In genomic region chr5:60076746-60077145, GRCh38 we compare ENCODE assay signal across 15 cellular contexts.
A peak's percentile ranks its signal among the peaks of the same experiment; 100 is the strongest.
DNase-seq lines count a peak whose midpoint lies in the region; ATAC-seq and TF ChIP-seq lines count a peak whose summit lies in the region.
"Had no signal": no experiment of that assay in that cellular context is flagged by ENCODE, and none has a peak within 500 bp of the region (broad histone marks: within the 10 kb centered on the region; RNA-seq: fewer than 3 reads in every experiment).

No MANE protein-coding gene starts in this region.

- H3K4me3 Mint-ChIP-seq in natural killer cell treated with Interleukin-12 subunit alpha and Interleukin-12 subunit beta and Interleukin-15 and Interleukin-18, amount 100 ng/mL, for 72 hours: no peak overlapping the region
- no peak overlapping the region for H3K4me3 Mint-ChIP-seq in natural killer cell
- no peak overlapping the region for H3K4me3 Mint-ChIP-seq in endodermal cell
- H3K4me3 Mint-ChIP-seq: CD4-positive, alpha-beta memory T cell; HFFc6 had no signal

- H3K27me3 Mint-ChIP-seq in natural killer cell treated with Interleukin-12 subunit alpha and Interleukin-12 subunit beta and Interleukin-15 and Interleukin-18, amount 100 ng/mL, for 72 hours: no peaks in the 10 kb centered on the region
- no peaks in the 10 kb centered on the region for H3K27me3 Mint-ChIP-seq in natural killer cell (ENCODE audit: low read depth in 2 of 2)
- peaks cover 2% of the 10 kb centered on the region for H3K27me3 Mint-ChIP-seq in endodermal cell (ENCODE audit: insufficient read depth)
- H3K27me3 Mint-ChIP-seq: CD4-positive, alpha-beta memory T cell had no signal

- H3K27ac Mint-ChIP-seq in natural killer cell treated with Interleukin-12 subunit alpha and Interleukin-12 subunit beta and Interleukin-15 and Interleukin-18, amount 100 ng/mL, for 72 hours: no peak overlapping the region
- H3K27ac Mint-ChIP-seq in natural killer cell (no peak overlapping the region), endodermal cell (no peak overlapping the region)
- H3K27ac Mint-ChIP-seq: CD4-positive, alpha-beta memory T cell; HFFc6 had no signal

- H3K4me1 ChIP-seq in endodermal cell (ENCODE audit: control insufficient read depth, insufficient read depth, low read length): no peaks in the 10 kb centered on the region
- H3K4me1 ChIP-seq: A549, BE2C had no signal

- intact Hi-C loops in natural killer cell (cut with micrococcal nuclease): no loop called here
- intact Hi-C loops in posterior vena cava (cut with DNase I): loop anchor here in 1 of 2 donors (1.0 kb wide), 1 partner anchor 15 kb away; no protein-coding TSS in a partner anchor

- H3K9me3 ChIP-seq in endodermal cell (ENCODE audit: control insufficient read depth, low read length): no peaks in the 10 kb centered on the region
- H3K9me3 ChIP-seq: BE2C had no signal

- no peak overlapping the region for H3K27ac ChIP-seq in endodermal cell (ENCODE audit: low read depth, low read length)
- H3K27ac ChIP-seq: A549, C4-2B had no signal

- peaks cover 32% of the 10 kb centered on the region for H3K9me3 Mint-ChIP-seq in natural killer cell treated with Interleukin-12 subunit alpha and Interleukin-12 subunit beta and Interleukin-15 and Interleukin-18, amount 100 ng/mL, for 72 hours
- H3K9me3 Mint-ChIP-seq in natural killer cell: peaks cover 28 to 41% of the 10 kb centered on the region in 2 donors
- peaks cover 6% of the 10 kb centered on the region for H3K9me3 Mint-ChIP-seq in endodermal cell

- H3K36me3 ChIP-seq in endodermal cell (ENCODE audit: control insufficient read depth, insufficient read depth, low read length): no peaks in the 10 kb centered on the region
- H3K36me3 ChIP-seq: BE2C had no signal

- H3K27me3 ChIP-seq in endodermal cell (ENCODE audit: control insufficient read depth, insufficient read depth, low read length, poor library complexity, severe bottlenecking): no peaks in the 10 kb centered on the region
- H3K27me3 ChIP-seq: BE2C had no signal

- no peaks in the 10 kb centered on the region for H3K4me1 Mint-ChIP-seq in natural killer cell treated with Interleukin-12 subunit alpha and Interleukin-12 subunit beta and Interleukin-15 and Interleukin-18, amount 100 ng/mL, for 72 hours (ENCODE audit: low read depth in 2 of 2)
- no peaks in the 10 kb centered on the region for H3K4me1 Mint-ChIP-seq in natural killer cell
- H3K4me1 Mint-ChIP-seq in endodermal cell: no peaks in the 10 kb centered on the region
- H3K4me1 Mint-ChIP-seq: CD4-positive, alpha-beta memory T cell had no signal

- no peak overlapping the region for H3K9ac ChIP-seq in endodermal cell (ENCODE audit: extremely low read depth, low read length, poor library complexity, severe bottlenecking)

- TF ChIP-seq CTCF in natural killer cell (IDR thresholded peaks at IDR 0.05): no peak
- no peak for TF ChIP-seq CTCF in endodermal cell (conservative IDR thresholded peaks at IDR 0.05)

- WGBS in endodermal cell (ENCODE audit: insufficient coverage in 1 of 2, insufficient read length in 1 of 2), 2 experiments: 84% methylated on average over 3 of the region's 3 CpGs; no CpG with 5 or more reads in 1 of the 2 experiments

- H3K36me3 Mint-ChIP-seq in natural killer cell treated with Interleukin-12 subunit alpha and Interleukin-12 subunit beta and Interleukin-15 and Interleukin-18, amount 100 ng/mL, for 72 hours: peaks cover 12% of the 10 kb centered on the region
- peaks cover 5% of the 10 kb centered on the region for H3K36me3 Mint-ChIP-seq in natural killer cell
- H3K36me3 Mint-ChIP-seq in endodermal cell (ENCODE audit: low read depth): no peaks in the 10 kb centered on the region

- no peak overlapping the region for H3K4me3 ChIP-seq in endodermal cell (ENCODE audit: low read length)
- H3K4me3 ChIP-seq: A549 had no signal

- ATAC-seq in natural killer cell treated with Interleukin-12 subunit alpha and Interleukin-12 subunit beta and Interleukin-15 and Interleukin-18, amount 100 ng/mL, for 72 hours: peak; percentile 24 to 33
- ATAC-seq in natural killer cell (no peak), GM21528 (IDR thresholded peaks at IDR 0.05; ENCODE audit: low FRiP score, unreplicated experiment) (no peak)
- ATAC-seq: A549, HepG2 had no signal

- DNase-seq in natural killer cell treated with Interleukin-12 subunit alpha and Interleukin-12 subunit beta and Interleukin-15 and Interleukin-18, amount 100 ng/mL, for 72 hours (ENCODE audit: low spot score): no peak
- DNase-seq in natural killer cell (no peak), endodermal cell (peak; percentile 39), posterior vena cava (ENCODE audit: low spot score) (peak; percentile 62), T-helper 1 cell (no peak), EL (no peak)
- DNase-seq: BE2C; CD4-positive, alpha-beta memory T cell; DMS79; HCEC 1CT; HFFc6 had no signal

Comparison
In these comparisons a context has a peak if more than half of its experiments do, and no peak if none do; other contexts are left out.
1. ATAC-seq: peak in natural killer cell treated with Interleukin-12 subunit alpha and Interleukin-12 subunit beta and Interleukin-15 and Interleukin-18, amount 100 ng/mL, for 72 hours (2 of 2); none in natural killer cell (0 of 3) and GM21528 (single experiment).
2. DNase-seq: peak in endodermal cell (single experiment) and posterior vena cava (single experiment); none in natural killer cell treated with Interleukin-12 subunit alpha and Interleukin-12 subunit beta and Interleukin-15 and Interleukin-18, amount 100 ng/mL, for 72 hours (single experiment), natural killer cell (single experiment), T-helper 1 cell (0 of 5) and EL (single experiment).